8 cellular contexts compared by ENCODE assay signal in the genomic region with DNA sequence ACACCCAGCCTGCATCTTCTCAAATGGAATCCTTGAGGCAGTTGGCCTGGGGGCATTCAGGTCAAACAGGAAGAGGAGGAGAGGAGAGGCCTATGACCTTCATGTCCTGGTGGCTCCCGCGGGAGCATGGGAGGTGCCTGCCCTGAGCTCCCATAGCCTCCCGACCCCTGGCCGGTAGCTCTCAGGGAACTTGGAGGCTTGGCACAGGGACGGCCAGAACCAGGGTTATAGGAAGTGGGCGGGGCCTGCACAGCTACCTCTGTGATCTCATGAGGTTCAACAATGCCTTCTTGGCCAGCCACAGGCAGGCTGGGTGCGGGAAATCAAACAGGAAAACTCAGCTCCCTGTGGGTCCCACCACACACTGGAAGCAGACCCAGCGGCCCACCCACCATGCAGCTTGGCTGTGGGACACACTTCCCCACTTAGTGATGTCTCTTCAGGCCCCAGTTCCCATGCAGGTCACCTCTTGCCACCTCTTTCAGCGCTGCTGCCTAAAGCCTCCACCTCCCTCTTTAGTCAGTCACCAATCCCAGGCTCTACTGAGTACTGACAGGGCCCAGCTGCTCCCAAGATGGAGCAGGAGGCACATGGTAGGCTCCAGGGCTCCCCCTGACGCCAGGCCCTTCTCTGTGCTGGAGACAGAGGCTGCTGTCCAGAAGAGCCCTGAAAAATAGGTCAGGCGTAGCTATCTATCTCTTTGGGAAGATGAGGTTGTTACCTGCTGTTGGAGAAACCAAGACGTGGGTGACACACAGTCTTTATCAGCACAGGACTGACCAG. TPM values are rescaled to one million over a fixed set of nuclear protein-coding genes. Genes with fewer than 3 reads are reported as not detected.
A peak's percentile ranks its signal among the peaks of the same experiment; 100 is the strongest.
DNase-seq lines count a peak whose midpoint lies in the region; ATAC-seq and TF ChIP-seq lines count a peak whose summit lies in the region.

Gene SLFNL1 (minus strand): TSS at position 200 of the 783 bp plus-strand sequence. CDS start 1,065 bp downstream, outside the sequence.

- H3K27me3 ChIP-seq in Caco-2 (replicated peaks; ENCODE audit: control insufficient read depth, insufficient read depth, low read length) (no peaks in the 10 kb centered on the region), Karpas-422 (ENCODE audit: low read length) (no peaks in the 10 kb centered on the region), mesenchymal stem cell (ENCODE audit: control insufficient read depth in 1 of 2, insufficient read depth in 1 of 2, low read length in 2 of 2) (no peaks in the 10 kb centered on the region)

- H2BK15ac ChIP-seq in mesenchymal stem cell (ENCODE audit: low read depth, poor library complexity, severe bottlenecking): no peak within 1 kb of the TSS

- H3K18ac ChIP-seq in mesenchymal stem cell (ENCODE audit: low read depth in 1 of 2, low read length in 2 of 2): peak within 1 kb of the TSS in 1 of 2 experiments; percentile 42

- H3K9ac ChIP-seq in Karpas-422 (ENCODE audit: low read length): no peak within 1 kb of the TSS
- H3K9ac ChIP-seq in mesenchymal stem cell (ENCODE audit: low read length): no peak within 1 kb of the TSS

- no peaks in the 10 kb centered on the region for H3K79me2 ChIP-seq in Karpas-422 (ENCODE audit: low read length)

- H4K91ac ChIP-seq in mesenchymal stem cell (ENCODE audit: low read length): no peak within 1 kb of the TSS

- peaks cover 7% of the 10 kb centered on the region for H3K4me1 Mint-ChIP-seq in Caco-2 (ENCODE audit: low read depth, unreplicated experiment)
- peaks cover 5% of the 10 kb centered on the region for H3K4me1 Mint-ChIP-seq in chondrocyte (ENCODE audit: low read depth)
- peaks cover 15 to 24% (median 21%) of the 10 kb centered on the region in 4 donors for H3K4me1 Mint-ChIP-seq in naive thymus-derived CD8-positive, alpha-beta T cell

- H3K4me2 ChIP-seq in Karpas-422 (ENCODE audit: low read depth, low read length, poor library complexity, severe bottlenecking) (no peak within 1 kb of the TSS), mesenchymal stem cell (ENCODE audit: low read length, poor library complexity, severe bottlenecking) (no peak within 1 kb of the TSS)

- no peak within 1 kb of the TSS for H3K14ac ChIP-seq in mesenchymal stem cell (ENCODE audit: low read length in 2 of 2)

- no peak within 1 kb of the TSS for H3K4me3 ChIP-seq in Caco-2 (ENCODE audit: low read depth, low read length)
- no peak within 1 kb of the TSS for H3K4me3 ChIP-seq in Karpas-422 (ENCODE audit: low read length)
- H3K4me3 ChIP-seq in mesenchymal stem cell (ENCODE audit: insufficient read depth in 1 of 2, low read depth in 1 of 2, low read length in 2 of 2): no peak within 1 kb of the TSS

- POLR2A ChIA-PET in Caco-2 (lab: Charles Lee): no interaction called here
- POLR2A ChIA-PET in naive thymus-derived CD8-positive, alpha-beta T cell (lab: Charles Lee): interaction anchor here (0.6 kb wide), 1 partner anchor 871 kb away, joined by 3 read pairs; no protein-coding TSS in a partner anchor

- H3K9me3 Mint-ChIP-seq in Caco-2 (ENCODE audit: unreplicated experiment) (no peaks in the 10 kb centered on the region), chondrocyte (ENCODE audit: low read depth) (no peaks in the 10 kb centered on the region)
- H3K9me3 Mint-ChIP-seq in naive thymus-derived CD8-positive, alpha-beta T cell: no peaks in the 10 kb centered on the region

- DNase-seq in Caco-2: no peak
- peak; percentile 55 for DNase-seq in Karpas-422
- DNase-seq in chondrocyte (ENCODE audit: low spot score): no peak
- DNase-seq in mesenchymal stem cell: peak; percentile 53
- no peak for DNase-seq in naive thymus-derived CD8-positive, alpha-beta T cell
- no peak for DNase-seq in posterior cingulate gyrus
- no peak for DNase-seq in NCI-H2081 (lab: John Stamatoyannopoulos, UW)
- no peak for DNase-seq in NCI-H1694 (lab: John Stamatoyannopoulos, UW)

- intact Hi-C loops in Caco-2 (cut with micrococcal nuclease; ENCODE audit: unreplicated experiment): no loop called here
- intact Hi-C loops in posterior cingulate gyrus (cut with DNase I): no loop called here

- no peaks in the 10 kb centered on the region for H3K4me1 ChIP-seq in Caco-2
- H3K4me1 ChIP-seq in Karpas-422 (ENCODE audit: low read length): peaks cover 4% of the 10 kb centered on the region; the same call in 1 of the 2 replicates
- peaks cover 11% of the 10 kb centered on the region for H3K4me1 ChIP-seq in mesenchymal stem cell (ENCODE audit: control insufficient read depth, insufficient read depth, low read depth, low read length)

- H3K9me3 ChIP-seq in Caco-2 (no peaks in the 10 kb centered on the region), Karpas-422 (ENCODE audit: low read length) (no peaks in the 10 kb centered on the region), mesenchymal stem cell (ENCODE audit: control insufficient read depth, low read length) (no peaks in the 10 kb centered on the region)

- ATAC-seq in naive thymus-derived CD8-positive, alpha-beta T cell: no peak

- H3K4me3 Mint-ChIP-seq in Caco-2 (ENCODE audit: unreplicated experiment) (no peak within 1 kb of the TSS), chondrocyte (ENCODE audit: unreplicated experiment) (no peak within 1 kb of the TSS)
- H3K4me3 Mint-ChIP-seq in naive thymus-derived CD8-positive, alpha-beta T cell: no peak within 1 kb of the TSS

- H3K79me1 ChIP-seq in mesenchymal stem cell (replicated peaks; ENCODE audit: low read length, poor library complexity, severe bottlenecking): no peaks in the 10 kb centered on the region

- CTCF ChIA-PET in Caco-2 (lab: Charles Lee): interaction anchor here (0.6 kb wide), 1 partner anchor 84 kb away, joined by 3 read pairs; no protein-coding TSS in a partner anchor

- H3K27ac Mint-ChIP-seq in Caco-2 (ENCODE audit: unreplicated experiment) (peak within 1 kb of the TSS; percentile 3), chondrocyte (ENCODE audit: unreplicated experiment) (peak within 1 kb of the TSS; percentile 45)
- peak within 1 kb of the TSS in 4 of 10 donors; percentile 29 to 79 (median 52) for H3K27ac Mint-ChIP-seq in naive thymus-derived CD8-positive, alpha-beta T cell

- peak within 1 kb of the TSS in 1 of 2 experiments; percentile 21 for H2BK12ac ChIP-seq in mesenchymal stem cell (ENCODE audit: low read length in 2 of 2)

- H3K23ac ChIP-seq in mesenchymal stem cell (ENCODE audit: low read length in 2 of 2): peak within 1 kb of the TSS in 1 of 2 experiments; percentile 36

- WGBS in mesenchymal stem cell: 56% methylated on average over 12 of the region's 12 CpGs

- peak within 1 kb of the TSS in 1 of 2 experiments; percentile 7 for H3K4ac ChIP-seq in mesenchymal stem cell (ENCODE audit: low read depth in 1 of 2, low read length in 2 of 2)

- H2AFZ ChIP-seq in Karpas-422 (ENCODE audit: low read length) (no peak within 1 kb of the TSS), mesenchymal stem cell (ENCODE audit: low read depth, low read length) (no peak within 1 kb of the TSS)

- H3K27me3 Mint-ChIP-seq in Caco-2 (ENCODE audit: insufficient read depth, unreplicated experiment) (no peaks in the 10 kb centered on the region), chondrocyte (ENCODE audit: low read depth) (no peaks in the 10 kb centered on the region)
- H3K27me3 Mint-ChIP-seq in naive thymus-derived CD8-positive, alpha-beta T cell: no peaks in the 10 kb centered on the region

- no peaks in the 10 kb centered on the region for H4K20me1 ChIP-seq in Karpas-422 (ENCODE audit: insufficient read depth, low read depth, low read length)

- no peaks in the 10 kb centered on the region for H3K9me2 ChIP-seq in Karpas-422 (replicated peaks; ENCODE audit: insufficient read depth, low read length)

- peaks cover 1% of the 10 kb centered on the region; the same call in 1 of the 2 replicates for H3K36me3 ChIP-seq in Caco-2 (ENCODE audit: control insufficient read depth, insufficient read depth, low read length)
- peaks cover 14% of the 10 kb centered on the region for H3K36me3 ChIP-seq in Karpas-422 (ENCODE audit: insufficient read depth, low read length)
- H3K36me3 ChIP-seq in mesenchymal stem cell (ENCODE audit: control insufficient read depth in 1 of 2, insufficient read depth in 2 of 2, low read depth in 1 of 2, low read length in 2 of 2): peaks cover 8 to 42% of the 10 kb centered on the region in 2 experiments

- H2BK120ac ChIP-seq in mesenchymal stem cell (ENCODE audit: low read depth, low read length): peak within 1 kb of the TSS; percentile 9

- no TSS peak for BruUV-seq in Caco-2 (replicated peaks; lab: Mats Ljungman, UMichigan)

- peaks cover 83% of the 10 kb centered on the region for H3K36me3 Mint-ChIP-seq in Caco-2 (ENCODE audit: insufficient read depth, unreplicated experiment)
- H3K36me3 Mint-ChIP-seq in chondrocyte (ENCODE audit: low read depth): peaks cover 15% of the 10 kb centered on the region
- peaks cover 0 to 7% (median 0%) of the 10 kb centered on the region in 3 donors for H3K36me3 Mint-ChIP-seq in naive thymus-derived CD8-positive, alpha-beta T cell

- TF ChIP-seq CTCF in Caco-2 (IDR thresholded peaks at IDR 0.05; ENCODE audit: insufficient read depth in 1 of 2, low read depth in 1 of 2, low read length in 1 of 2, severe bottlenecking in 1 of 2, unreplicated experiment in 1 of 2) (no peak), chondrocyte (IDR thresholded peaks at IDR 0.05) (no peak)

- H4K8ac ChIP-seq in mesenchymal stem cell (ENCODE audit: low read length): peak within 1 kb of the TSS; percentile 48

- H3K27ac ChIP-seq in Karpas-422 (ENCODE audit: low read length) (no peak within 1 kb of the TSS), mesenchymal stem cell (ENCODE audit: low read length, poor library complexity, severe bottlenecking) (no peak within 1 kb of the TSS)

- H2BK5ac ChIP-seq in mesenchymal stem cell (ENCODE audit: low read depth, low read length, poor library complexity, severe bottlenecking): no peak within 1 kb of the TSS

- no peak within 1 kb of the TSS for H2AK5ac ChIP-seq in mesenchymal stem cell (ENCODE audit: low read length, severe bottlenecking)

RNA-seq across cellular contexts. Expression of gene SLFNL1, which starts in this region (rescaled TPM):
- total RNA-seq in Caco-2 (2022) (0.09 and 0.18 TPM in 2 replicates), chondrocyte (0.25 to 0.48 TPM in 2 of 3 replicates, not detected in the other)
- total RNA-seq in Karpas-422 (2014; rRNA removed; shearing (Covaris generic); ENCODE audit: low replicate concordance): 0.89 and 1.5 TPM in 2 replicates
- polyA plus RNA-seq in mesenchymal stem cell (2013, experiment 1 of 2): 0.04 TPM
- 0.03 TPM for polyA plus RNA-seq in mesenchymal stem cell (2013, experiment 2 of 2)
- total RNA-seq in naive thymus-derived CD8-positive, alpha-beta T cell: under 1 TPM; 0.47 to 0.65 TPM
- under 1 TPM; 0.12 to 0.49 (median 0.21) TPM for polyA plus RNA-seq in naive thymus-derived CD8-positive, alpha-beta T cell

Comparison
In these comparisons a context has a peak if more than half of its experiments do, and no peak if none do; other contexts are left out.
1. DNase-seq: peak in Karpas-422 (single experiment) and mesenchymal stem cell (single experiment); none in Caco-2 (0 of 2), chondrocyte (single experiment), naive thymus-derived CD8-positive, alpha-beta T cell (0 of 10), posterior cingulate gyrus (0 of 10), NCI-H2081 (0 of 2) and NCI-H1694 (single experiment).